1 cellular context compared by ENCODE assay signal in genomic region chr14:52791204-52792096, GRCh38.
TF ChIP-seq lines count a peak whose summit lies in the region.

TSS of gene GNPNAT1 (minus strand) at chr14:52791607. CDS start at chr14:52784650, 6,957 bp downstream.

TF ChIP-seq in HEK293, 187 proteins besides CTCF, POLR2A, EP300 and RAD21 (continued from another document and continues in another):
- peak; percentile 87; the same call in 1 of the 2 replicates for TF ChIP-seq PATZ1 (tag by site-specific recombination; IDR thresholded peaks at IDR 0.05)
- TF ChIP-seq ZNF114 (tag by site-specific recombination; IDR thresholded peaks at IDR 0.05), result no peak
- TF ChIP-seq ZNF792 (tag by site-specific recombination; IDR thresholded peaks at IDR 0.05), result no peak
- TF ChIP-seq ZNF280C (tag by site-specific recombination; IDR thresholded peaks at IDR 0.05), result no peak
- TF ChIP-seq KLF17 (tag by site-specific recombination; IDR thresholded peaks at IDR 0.05), result peak; percentile 68
- no peak for TF ChIP-seq HOXC10 (CRISPR knock-in tag; IDR thresholded peaks at IDR 0.05)
- TF ChIP-seq ZNF513 (tag by site-specific recombination; IDR thresholded peaks at IDR 0.05), result no peak
- no peak; the same call in 1 of the 2 replicates for TF ChIP-seq ZNF394 (tag by site-specific recombination; IDR thresholded peaks at IDR 0.05; ENCODE audit: borderline replicate concordance)
- TF ChIP-seq ZNF239 (tag by site-specific recombination; IDR thresholded peaks at IDR 0.05), result no peak
- TF ChIP-seq ZNF654 (tag by site-specific recombination; IDR thresholded peaks at IDR 0.05; ENCODE audit: low read depth), result no peak
- peak; percentile 28; the same call in 1 of the 2 replicates for TF ChIP-seq ZNF610 (tag by site-specific recombination; IDR thresholded peaks at IDR 0.05; ENCODE audit: borderline replicate concordance)
- TF ChIP-seq OVOL3 (tag by site-specific recombination; IDR thresholded peaks at IDR 0.05), result no peak
- no peak for TF ChIP-seq ZNF777 (tag by site-specific recombination; IDR thresholded peaks at IDR 0.05; ENCODE audit: borderline replicate concordance)
- no peak for TF ChIP-seq ZNF837 (tag by site-specific recombination; IDR thresholded peaks at IDR 0.05)
- TF ChIP-seq ZNF366 (tag by site-specific recombination; conservative IDR thresholded peaks at IDR 0.05), result peak; percentile 23; the same call in 1 of the 2 replicates
- no peak for TF ChIP-seq ZNF510 (tag by site-specific recombination; IDR thresholded peaks at IDR 0.05; ENCODE audit: insufficient replicate concordance)
- TF ChIP-seq ZBTB6 (tag by site-specific recombination; IDR thresholded peaks at IDR 0.05), result no peak
- TF ChIP-seq PRDM4 (tag by site-specific recombination; IDR thresholded peaks at IDR 0.05), result no peak
- no peak for TF ChIP-seq ZNF658 (tag by site-specific recombination; IDR thresholded peaks at IDR 0.05)
- TF ChIP-seq ZNF544 (tag by site-specific recombination; IDR thresholded peaks at IDR 0.05), result no peak
- no peak for TF ChIP-seq ZNF561 (tag by site-specific recombination; IDR thresholded peaks at IDR 0.05; ENCODE audit: borderline replicate concordance)
- TF ChIP-seq BCL11A (tag by site-specific recombination; IDR thresholded peaks at IDR 0.05; ENCODE audit: low read depth), result 0 out of 2 replicates have a peak, but pooled peaks have one; percentile 26
- no peak for TF ChIP-seq ZFP41 (tag by site-specific recombination; IDR thresholded peaks at IDR 0.05; ENCODE audit: borderline replicate concordance)
- TF ChIP-seq ZNF521 (tag by site-specific recombination; IDR thresholded peaks at IDR 0.05), result no peak
- TF ChIP-seq ZNF223 (tag by site-specific recombination; IDR thresholded peaks at IDR 0.05), result no peak
- peak; percentile 67 for TF ChIP-seq GLIS2 (tag by site-specific recombination; IDR thresholded peaks at IDR 0.05)
- TF ChIP-seq SP2 (tag by site-specific recombination; IDR thresholded peaks at IDR 0.05), result peak; percentile 82
- no peak for TF ChIP-seq ZNF362 (tag by site-specific recombination; IDR thresholded peaks at IDR 0.05)
- TF ChIP-seq ZEB2 (tag by site-specific recombination; IDR thresholded peaks at IDR 0.05), result peak; percentile 54
- TF ChIP-seq ZNF624 (tag by site-specific recombination; IDR thresholded peaks at IDR 0.05), result no peak
- TF ChIP-seq ZNF600 (tag by site-specific recombination; IDR thresholded peaks at IDR 0.05), result peak; percentile 99
- TF ChIP-seq ZNF692 (tag by site-specific recombination; IDR thresholded peaks at IDR 0.05), result no peak
- no peak for TF ChIP-seq GLI2 (tag by site-specific recombination; IDR thresholded peaks at IDR 0.05; ENCODE audit: borderline replicate concordance, low read depth)
- TF ChIP-seq ZNF155 (tag by site-specific recombination; IDR thresholded peaks at IDR 0.05), result no peak
- TF ChIP-seq ZNF555 (tag by site-specific recombination; conservative IDR thresholded peaks at IDR 0.05), result no peak
- TF ChIP-seq GFI1B (tag by site-specific recombination; IDR thresholded peaks at IDR 0.05), result no peak
- no peak for TF ChIP-seq ZNF585B (tag by site-specific recombination; IDR thresholded peaks at IDR 0.05)
- 0 out of 2 replicates have a peak, but pooled peaks have one; percentile 8 for TF ChIP-seq PRDM10 (tag by site-specific recombination; IDR thresholded peaks at IDR 0.05)
- no peak for TF ChIP-seq BCL11B (tag by site-specific recombination; IDR thresholded peaks at IDR 0.05; ENCODE audit: low read depth)
- no peak for TF ChIP-seq ZNF266 (tag by site-specific recombination; IDR thresholded peaks at IDR 0.05; ENCODE audit: low read depth)
- peak; percentile 70; the same call in 1 of the 2 replicates for TF ChIP-seq ZNF501 (tag by site-specific recombination; IDR thresholded peaks at IDR 0.05)
- TF ChIP-seq ZNF596 (tag by site-specific recombination; IDR thresholded peaks at IDR 0.05), result no peak
- TF ChIP-seq ZNF670 (tag by site-specific recombination; IDR thresholded peaks at IDR 0.05; ENCODE audit: low read depth), result no peak
